In the genomic region with DNA sequence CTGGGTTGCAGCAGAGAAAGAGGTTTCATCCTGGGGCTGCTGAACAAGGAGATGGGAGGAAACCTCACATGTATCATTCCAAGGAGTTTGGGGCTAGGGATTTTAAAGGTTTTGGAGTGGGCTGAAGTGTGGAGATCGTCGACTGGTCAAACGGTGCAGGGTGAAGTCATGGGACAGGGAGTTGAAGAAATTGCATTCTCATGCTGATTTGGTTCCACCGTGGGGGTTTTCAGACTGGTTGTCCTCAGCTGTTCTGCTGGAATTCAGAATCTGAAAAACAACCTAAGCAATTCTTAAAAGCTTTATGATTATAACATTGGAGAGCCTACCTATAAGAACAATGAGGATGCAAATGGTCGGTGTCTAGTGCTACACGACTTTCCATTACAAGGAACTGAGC, we compare ENCODE assay signal across 2 cellular contexts.
TF ChIP-seq lines count a peak whose summit lies in the region.

No MANE protein-coding gene starts in this region.

TF ChIP-seq in A549, 52 proteins besides CTCF, POLR2A, EP300 and RAD21 (continued from another document):
- no peak for TF ChIP-seq REST (IDR thresholded peaks at IDR 0.05)
- TF ChIP-seq MAX (IDR thresholded peaks at IDR 0.05): no peak
- TF ChIP-seq, protein P1, sequence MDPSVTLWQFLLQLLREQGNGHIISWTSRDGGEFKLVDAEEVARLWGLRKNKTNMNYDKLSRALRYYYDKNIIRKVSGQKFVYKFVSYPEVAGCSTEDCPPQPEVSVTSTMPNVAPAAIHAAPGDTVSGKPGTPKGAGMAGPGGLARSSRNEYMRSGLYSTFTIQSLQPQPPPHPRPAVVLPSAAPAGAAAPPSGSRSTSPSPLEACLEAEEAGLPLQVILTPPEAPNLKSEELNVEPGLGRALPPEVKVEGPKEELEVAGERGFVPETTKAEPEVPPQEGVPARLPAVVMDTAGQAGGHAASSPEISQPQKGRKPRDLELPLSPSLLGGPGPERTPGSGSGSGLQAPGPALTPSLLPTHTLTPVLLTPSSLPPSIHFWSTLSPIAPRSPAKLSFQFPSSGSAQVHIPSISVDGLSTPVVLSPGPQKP (IDR thresholded peaks at IDR 0.05; ENCODE audit: low read depth, low read length): no peak
- TF ChIP-seq EHF (CRISPR knock-in tag; IDR thresholded peaks at IDR 0.05): no peak
- no peak for TF ChIP-seq NR3C1 (IDR thresholded peaks at IDR 0.05)
- TF ChIP-seq SREBF2 (IDR thresholded peaks at IDR 0.05): no peak
- TF ChIP-seq TFCP2L1 (CRISPR knock-in tag; IDR thresholded peaks at IDR 0.05): no peak
- TF ChIP-seq MAZ (IDR thresholded peaks at IDR 0.05; ENCODE audit: borderline replicate concordance, low read depth, low read length): no peak
- TF ChIP-seq BHLHE40 (IDR thresholded peaks at IDR 0.05; ENCODE audit: low read depth, low read length): no peak
- TF ChIP-seq, protein P2, sequence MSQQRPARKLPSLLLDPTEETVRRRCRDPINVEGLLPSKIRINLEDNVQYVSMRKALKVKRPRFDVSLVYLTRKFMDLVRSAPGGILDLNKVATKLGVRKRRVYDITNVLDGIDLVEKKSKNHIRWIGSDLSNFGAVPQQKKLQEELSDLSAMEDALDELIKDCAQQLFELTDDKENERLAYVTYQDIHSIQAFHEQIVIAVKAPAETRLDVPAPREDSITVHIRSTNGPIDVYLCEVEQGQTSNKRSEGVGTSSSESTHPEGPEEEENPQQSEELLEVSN (IDR thresholded peaks at IDR 0.05; ENCODE audit: borderline replicate concordance, low read depth): no peak

TF ChIP-seq in SK-N-SH treated with all-trans-retinoic acid at 6 μM for 48 hours, 23 proteins besides CTCF, POLR2A, EP300 and RAD21:
- TF ChIP-seq, protein P3, sequence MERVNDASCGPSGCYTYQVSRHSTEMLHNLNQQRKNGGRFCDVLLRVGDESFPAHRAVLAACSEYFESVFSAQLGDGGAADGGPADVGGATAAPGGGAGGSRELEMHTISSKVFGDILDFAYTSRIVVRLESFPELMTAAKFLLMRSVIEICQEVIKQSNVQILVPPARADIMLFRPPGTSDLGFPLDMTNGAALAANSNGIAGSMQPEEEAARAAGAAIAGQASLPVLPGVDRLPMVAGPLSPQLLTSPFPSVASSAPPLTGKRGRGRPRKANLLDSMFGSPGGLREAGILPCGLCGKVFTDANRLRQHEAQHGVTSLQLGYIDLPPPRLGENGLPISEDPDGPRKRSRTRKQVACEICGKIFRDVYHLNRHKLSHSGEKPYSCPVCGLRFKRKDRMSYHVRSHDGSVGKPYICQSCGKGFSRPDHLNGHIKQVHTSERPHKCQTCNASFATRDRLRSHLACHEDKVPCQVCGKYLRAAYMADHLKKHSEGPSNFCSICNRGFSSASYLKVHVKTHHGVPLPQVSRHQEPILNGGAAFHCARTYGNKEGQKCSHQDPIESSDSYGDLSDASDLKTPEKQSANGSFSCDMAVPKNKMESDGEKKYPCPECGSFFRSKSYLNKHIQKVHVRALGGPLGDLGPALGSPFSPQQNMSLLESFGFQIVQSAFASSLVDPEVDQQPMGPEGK (CRISPR knock-in tag; IDR thresholded peaks at IDR 0.05; ENCODE audit: borderline replicate concordance): no peak
- no peak for TF ChIP-seq ZFP30 (CRISPR knock-in tag; IDR thresholded peaks at IDR 0.05)
- TF ChIP-seq ARNTL (CRISPR knock-in tag; IDR thresholded peaks at IDR 0.05; ENCODE audit: borderline replicate concordance, low read depth): no peak
- no peak for TF ChIP-seq ISL1 (CRISPR knock-in tag; IDR thresholded peaks at IDR 0.05)
- TF ChIP-seq TCF4 (CRISPR knock-in tag; IDR thresholded peaks at IDR 0.05; ENCODE audit: borderline replicate concordance): no peak
- no peak for TF ChIP-seq OSR1 (CRISPR knock-in tag; IDR thresholded peaks at IDR 0.05)
TF ChIP-seq in SK-N-SH treated with all-trans-retinoic acid at 6 μM for 48 hours: peak in this region for 0.
